ENCODE assay signal across 1 cellular context in genomic region chr6:144710207-144710606, GRCh38.
TF ChIP-seq lines count a peak whose summit lies in the region.

No MANE protein-coding gene starts in this region.

TF ChIP-seq in H1, 55 proteins besides CTCF, POLR2A, EP300 and RAD21 (continued from another document):
- TF ChIP-seq, protein P1, sequence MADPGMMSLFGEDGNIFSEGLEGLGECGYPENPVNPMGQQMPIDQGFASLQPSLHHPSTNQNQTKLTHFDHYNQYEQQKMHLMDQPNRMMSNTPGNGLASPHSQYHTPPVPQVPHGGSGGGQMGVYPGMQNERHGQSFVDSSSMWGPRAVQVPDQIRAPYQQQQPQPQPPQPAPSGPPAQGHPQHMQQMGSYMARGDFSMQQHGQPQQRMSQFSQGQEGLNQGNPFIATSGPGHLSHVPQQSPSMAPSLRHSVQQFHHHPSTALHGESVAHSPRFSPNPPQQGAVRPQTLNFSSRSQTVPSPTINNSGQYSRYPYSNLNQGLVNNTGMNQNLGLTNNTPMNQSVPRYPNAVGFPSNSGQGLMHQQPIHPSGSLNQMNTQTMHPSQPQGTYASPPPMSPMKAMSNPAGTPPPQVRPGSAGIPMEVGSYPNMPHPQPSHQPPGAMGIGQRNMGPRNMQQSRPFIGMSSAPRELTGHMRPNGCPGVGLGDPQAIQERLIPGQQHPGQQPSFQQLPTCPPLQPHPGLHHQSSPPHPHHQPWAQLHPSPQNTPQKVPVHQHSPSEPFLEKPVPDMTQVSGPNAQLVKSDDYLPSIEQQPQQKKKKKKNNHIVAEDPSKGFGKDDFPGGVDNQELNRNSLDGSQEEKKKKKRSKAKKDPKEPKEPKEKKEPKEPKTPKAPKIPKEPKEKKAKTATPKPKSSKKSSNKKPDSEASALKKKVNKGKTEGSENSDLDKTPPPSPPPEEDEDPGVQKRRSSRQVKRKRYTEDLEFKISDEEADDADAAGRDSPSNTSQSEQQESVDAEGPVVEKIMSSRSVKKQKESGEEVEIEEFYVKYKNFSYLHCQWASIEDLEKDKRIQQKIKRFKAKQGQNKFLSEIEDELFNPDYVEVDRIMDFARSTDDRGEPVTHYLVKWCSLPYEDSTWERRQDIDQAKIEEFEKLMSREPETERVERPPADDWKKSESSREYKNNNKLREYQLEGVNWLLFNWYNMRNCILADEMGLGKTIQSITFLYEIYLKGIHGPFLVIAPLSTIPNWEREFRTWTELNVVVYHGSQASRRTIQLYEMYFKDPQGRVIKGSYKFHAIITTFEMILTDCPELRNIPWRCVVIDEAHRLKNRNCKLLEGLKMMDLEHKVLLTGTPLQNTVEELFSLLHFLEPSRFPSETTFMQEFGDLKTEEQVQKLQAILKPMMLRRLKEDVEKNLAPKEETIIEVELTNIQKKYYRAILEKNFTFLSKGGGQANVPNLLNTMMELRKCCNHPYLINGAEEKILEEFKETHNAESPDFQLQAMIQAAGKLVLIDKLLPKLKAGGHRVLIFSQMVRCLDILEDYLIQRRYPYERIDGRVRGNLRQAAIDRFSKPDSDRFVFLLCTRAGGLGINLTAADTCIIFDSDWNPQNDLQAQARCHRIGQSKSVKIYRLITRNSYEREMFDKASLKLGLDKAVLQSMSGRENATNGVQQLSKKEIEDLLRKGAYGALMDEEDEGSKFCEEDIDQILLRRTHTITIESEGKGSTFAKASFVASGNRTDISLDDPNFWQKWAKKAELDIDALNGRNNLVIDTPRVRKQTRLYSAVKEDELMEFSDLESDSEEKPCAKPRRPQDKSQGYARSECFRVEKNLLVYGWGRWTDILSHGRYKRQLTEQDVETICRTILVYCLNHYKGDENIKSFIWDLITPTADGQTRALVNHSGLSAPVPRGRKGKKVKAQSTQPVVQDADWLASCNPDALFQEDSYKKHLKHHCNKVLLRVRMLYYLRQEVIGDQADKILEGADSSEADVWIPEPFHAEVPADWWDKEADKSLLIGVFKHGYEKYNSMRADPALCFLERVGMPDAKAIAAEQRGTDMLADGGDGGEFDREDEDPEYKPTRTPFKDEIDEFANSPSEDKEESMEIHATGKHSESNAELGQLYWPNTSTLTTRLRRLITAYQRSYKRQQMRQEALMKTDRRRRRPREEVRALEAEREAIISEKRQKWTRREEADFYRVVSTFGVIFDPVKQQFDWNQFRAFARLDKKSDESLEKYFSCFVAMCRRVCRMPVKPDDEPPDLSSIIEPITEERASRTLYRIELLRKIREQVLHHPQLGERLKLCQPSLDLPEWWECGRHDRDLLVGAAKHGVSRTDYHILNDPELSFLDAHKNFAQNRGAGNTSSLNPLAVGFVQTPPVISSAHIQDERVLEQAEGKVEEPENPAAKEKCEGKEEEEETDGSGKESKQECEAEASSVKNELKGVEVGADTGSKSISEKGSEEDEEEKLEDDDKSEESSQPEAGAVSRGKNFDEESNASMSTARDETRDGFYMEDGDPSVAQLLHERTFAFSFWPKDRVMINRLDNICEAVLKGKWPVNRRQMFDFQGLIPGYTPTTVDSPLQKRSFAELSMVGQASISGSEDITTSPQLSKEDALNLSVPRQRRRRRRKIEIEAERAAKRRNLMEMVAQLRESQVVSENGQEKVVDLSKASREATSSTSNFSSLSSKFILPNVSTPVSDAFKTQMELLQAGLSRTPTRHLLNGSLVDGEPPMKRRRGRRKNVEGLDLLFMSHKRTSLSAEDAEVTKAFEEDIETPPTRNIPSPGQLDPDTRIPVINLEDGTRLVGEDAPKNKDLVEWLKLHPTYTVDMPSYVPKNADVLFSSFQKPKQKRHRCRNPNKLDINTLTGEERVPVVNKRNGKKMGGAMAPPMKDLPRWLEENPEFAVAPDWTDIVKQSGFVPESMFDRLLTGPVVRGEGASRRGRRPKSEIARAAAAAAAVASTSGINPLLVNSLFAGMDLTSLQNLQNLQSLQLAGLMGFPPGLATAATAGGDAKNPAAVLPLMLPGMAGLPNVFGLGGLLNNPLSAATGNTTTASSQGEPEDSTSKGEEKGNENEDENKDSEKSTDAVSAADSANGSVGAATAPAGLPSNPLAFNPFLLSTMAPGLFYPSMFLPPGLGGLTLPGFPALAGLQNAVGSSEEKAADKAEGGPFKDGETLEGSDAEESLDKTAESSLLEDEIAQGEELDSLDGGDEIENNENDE (IDR thresholded peaks at IDR 0.05; ENCODE audit: insufficient replicate concordance, low read length), result no peak
- TF ChIP-seq CHD2 (IDR thresholded peaks at IDR 0.05; ENCODE audit: low read length) (no peak), BCL11A (IDR thresholded peaks at IDR 0.05; ENCODE audit: low read depth in 2 of 2, low read length in 2 of 2) (no peak), NRF1 (IDR thresholded peaks at IDR 0.05; ENCODE audit: low read depth, low read length) (no peak), TEAD4 (IDR thresholded peaks at IDR 0.05; ENCODE audit: low read depth, low read length) (no peak), CHD1 (IDR thresholded peaks at IDR 0.05; ENCODE audit: low read depth, low read length) (no peak), ATF3 (IDR thresholded peaks at IDR 0.05; ENCODE audit: insufficient read depth, low read depth, low read length) (no peak), EZH2 (IDR thresholded peaks at IDR 0.05; ENCODE audit: low read depth, low read length, severe bottlenecking) (no peak), ZNF274 (IDR thresholded peaks at IDR 0.05; ENCODE audit: borderline replicate concordance, extremely low read depth, low read length) (no peak)
